Comparison of ENCODE assay signal across 8 cellular contexts in genomic region chr7:142626420-142627035, GRCh38.
A peak's percentile ranks its signal among the peaks of the same experiment; 100 is the strongest.
DNase-seq lines count a peak whose midpoint lies in the region; ATAC-seq and TF ChIP-seq lines count a peak whose summit lies in the region.

No MANE protein-coding gene starts in this region.

- no peak overlapping the region for H3K4me3 ChIP-seq in astrocyte of the cerebellum (ENCODE audit: low read depth, low read length)

- peak; percentile 44 for TF ChIP-seq CTCF in astrocyte of the cerebellum (IDR thresholded peaks at IDR 0.05; ENCODE audit: low read depth, low read length, missing control alignments)

- ATAC-seq in GM19372 (IDR thresholded peaks at IDR 0.05; ENCODE audit: low read depth, unreplicated experiment): peak; percentile 80
- ATAC-seq in HG03571 (IDR thresholded peaks at IDR 0.05; ENCODE audit: unreplicated experiment): peak; percentile 86

- in situ Hi-C loops in astrocyte of the cerebellum (cut with HindIII; ENCODE audit: low sequenced_read_pairs): no loop called here

- peak; percentile 38 for DNase-seq in COR-L47 (lab: John Stamatoyannopoulos, UW)
- peak; percentile 29 for DNase-seq in T-helper 22 cell (ENCODE audit: low read depth)
- no peak for DNase-seq in astrocyte of the cerebellum (ENCODE audit: low read depth)
- peak; percentile 54 for DNase-seq in kidney tubule cell (ENCODE audit: low spot score)
- DNase-seq in stimulated activated CD8-positive, alpha-beta memory T cell treated with anti-CD3 and anti-CD28 coated beads, Interleukin-15, amount 100 ng/mL, for 1 hour (ENCODE audit: low read depth): peak; percentile 57
- no peak for DNase-seq in OCI-M2 (lab: John Stamatoyannopoulos, UW; ENCODE audit: unreplicated experiment)

Comparison
In these comparisons a context has a peak if more than half of its experiments do, and no peak if none do; other contexts are left out.
1. DNase-seq: peak in COR-L47 (single experiment), T-helper 22 cell (single experiment), kidney tubule cell (single experiment) and stimulated activated CD8-positive, alpha-beta memory T cell treated with anti-CD3 and anti-CD28 coated beads, Interleukin-15, amount 100 ng/mL, for 1 hour (single experiment); none in astrocyte of the cerebellum (single experiment) and OCI-M2 (single experiment).